Comparison of ENCODE assay signal across 10 cellular contexts in the genomic region with DNA sequence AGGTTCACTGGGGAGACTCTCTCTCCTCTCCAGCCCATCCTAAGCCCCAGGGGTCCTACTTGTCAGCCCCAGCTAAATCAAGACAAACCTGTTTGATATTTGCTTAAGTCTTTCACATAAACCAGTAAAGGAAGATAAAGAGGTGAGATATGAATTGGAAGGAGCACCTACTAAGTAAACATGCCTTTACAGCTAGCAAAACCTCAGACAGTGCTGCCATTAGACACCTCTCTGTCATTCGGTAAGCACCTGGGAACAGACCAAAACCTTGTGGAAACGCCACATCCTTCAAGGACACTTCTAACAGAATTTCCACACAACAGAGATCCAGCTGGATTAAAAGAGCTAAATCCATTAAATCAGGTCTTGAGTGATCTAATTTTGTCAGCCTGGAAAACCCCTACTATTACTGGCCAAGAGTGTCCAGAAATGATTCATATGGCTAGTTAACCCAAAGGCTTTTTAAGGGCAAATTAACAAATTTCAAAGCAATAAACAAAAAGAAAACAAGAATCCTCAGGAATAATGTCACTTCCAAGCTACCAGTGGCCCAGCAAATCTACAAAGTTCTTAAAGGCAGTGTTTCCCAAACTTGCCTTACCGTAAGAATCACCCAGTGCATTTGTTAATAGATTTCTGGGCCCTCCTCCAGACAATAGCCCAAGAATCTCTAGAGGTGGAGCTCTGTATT. TPM values are rescaled to one million over a fixed set of nuclear protein-coding genes. Genes with fewer than 3 reads are reported as not detected.
DNase-seq lines count a peak whose midpoint lies in the region; ATAC-seq, FAIRE-seq and TF ChIP-seq lines count a peak whose summit lies in the region.
"Had no signal": no experiment of that assay in that cellular context is flagged by ENCODE, and none has a peak within 500 bp of the region (broad histone marks: within the 10 kb centered on the region; RNA-seq: fewer than 3 reads in every experiment).

No MANE protein-coding gene starts in this region.

- CTCF ChIA-PET in CD8-positive, alpha-beta T cell (lab: Charles Lee): interaction anchor here (1.2 to 2.0 kb wide), 3 partner anchors 28 to 189 kb away, joined by 3 to 6 read pairs (median 6); no protein-coding TSS in a partner anchor

- H3K9me3 ChIP-seq in RWPE2 (ENCODE audit: severe bottlenecking) (peaks cover 9% of the 10 kb centered on the region), skeletal muscle tissue (ENCODE audit: control insufficient read depth in 3 of 3, low read length in 3 of 3) (no peaks in the 10 kb centered on the region)
- H3K9me3 ChIP-seq in CD8-positive, alpha-beta T cell (ENCODE audit: low read length): no peaks in the 10 kb centered on the region

- no peak overlapping the region for H3K27ac Mint-ChIP-seq in CD8-positive, alpha-beta T cell

- peak overlapping the region; percentile 10 to 25 (median 17) for H3K9ac ChIP-seq in skeletal muscle tissue (ENCODE audit: low read depth in 1 of 3, low read length in 3 of 3)

- ATAC-seq in RWPE2 (ENCODE audit: low read depth): peak; percentile 11; the same call in 2 of the 3 replicates
- ATAC-seq in CD8-positive, alpha-beta T cell: no peak

- peaks cover 41% of the 10 kb centered on the region for H3K4me1 Mint-ChIP-seq in CD8-positive, alpha-beta T cell (ENCODE audit: low read depth)

- no peak for TF ChIP-seq CTCF in RWPE2 (IDR thresholded peaks at IDR 0.05; ENCODE audit: poor library complexity, severe bottlenecking)
- no peak for TF ChIP-seq CTCF in CD8-positive, alpha-beta T cell (IDR thresholded peaks at IDR 0.05)

- H3K27me3 ChIP-seq in RWPE2 (ENCODE audit: insufficient read depth, poor library complexity, severe bottlenecking) (no peaks in the 10 kb centered on the region), skeletal muscle tissue (ENCODE audit: control insufficient read depth in 3 of 3, insufficient read depth in 3 of 3, low read length in 3 of 3) (no peaks in the 10 kb centered on the region)
- H3K27me3 ChIP-seq in CD8-positive, alpha-beta T cell (ENCODE audit: insufficient read depth, low read length): no peaks in the 10 kb centered on the region

- no peaks in the 10 kb centered on the region for H3K27me3 Mint-ChIP-seq in CD8-positive, alpha-beta T cell (ENCODE audit: low read depth)

- no peak for FAIRE-seq in frontal cortex (lab: Jason Lieb, UNC)

- peak; percentile 58 for DNase-seq in GM04504 (ENCODE audit: low read depth)
- no peak for DNase-seq in RWPE2 (ENCODE audit: low spot score)
- peak; percentile 28 for DNase-seq in fibroblast of the conjunctiva (ENCODE audit: low read depth)
- DNase-seq in activated gamma-delta T cell (lab: John Stamatoyannopoulos, UW): no peak
- no peak for DNase-seq in frontal cortex (ENCODE audit: low spot score in 2 of 2)
- no peak for DNase-seq in NCI-H1105 (lab: John Stamatoyannopoulos, UW)
- DNase-seq in CD8-positive, alpha-beta T cell: no peak
- DNase-seq: activated CD4-positive, alpha-beta T cell treated with anti-CD3 and anti-CD28 coated beads for 1 hour had no signal

- no peak overlapping the region for H3K4me3 Mint-ChIP-seq in CD8-positive, alpha-beta T cell

- peaks cover 27% of the 10 kb centered on the region for H3K36me3 Mint-ChIP-seq in CD8-positive, alpha-beta T cell

- H3K36me3 ChIP-seq in RWPE2 (ENCODE audit: low read depth) (peaks cover 25% of the 10 kb centered on the region), skeletal muscle tissue (ENCODE audit: control insufficient read depth in 3 of 3, insufficient read depth in 3 of 3, low read length in 3 of 3) (peaks cover 0 to 4% (median 0%) of the 10 kb centered on the region in 3 donors)
- no peaks in the 10 kb centered on the region for H3K36me3 ChIP-seq in CD8-positive, alpha-beta T cell (ENCODE audit: insufficient read depth, low read length)

- peak overlapping the region; percentile 80 for H3K27ac ChIP-seq in RWPE2 (ENCODE audit: poor library complexity, severe bottlenecking)
- H3K27ac ChIP-seq in skeletal muscle tissue (ENCODE audit: low read depth, low read length): peak overlapping the region; percentile 69
- H3K27ac ChIP-seq in CD8-positive, alpha-beta T cell (ENCODE audit: low read depth, low read length): no peak overlapping the region

- POLR2A ChIA-PET in CD8-positive, alpha-beta T cell (lab: Charles Lee): interaction anchor here (0.7 to 1.5 kb wide), 2 partner anchors 10 to 243 kb away, joined by 3 read pairs; no protein-coding TSS in a partner anchor

- intact Hi-C loops in CD8-positive, alpha-beta T cell (cut with DNase I, micrococcal nuclease): no loop called here

- H3K4me3 ChIP-seq in RWPE2 (ENCODE audit: severe bottlenecking) (no peak overlapping the region), skeletal muscle tissue (ENCODE audit: low read length in 3 of 3) (peak overlapping the region in 1 of 3 donors; percentile 7)
- no peak overlapping the region for H3K4me3 ChIP-seq in CD8-positive, alpha-beta T cell (ENCODE audit: low read depth, low read length)

- peaks cover 16% of the 10 kb centered on the region for H3K9me3 Mint-ChIP-seq in CD8-positive, alpha-beta T cell

- H3K4me1 ChIP-seq in RWPE2 (ENCODE audit: insufficient read depth, poor library complexity, severe bottlenecking) (peaks cover 26% of the 10 kb centered on the region), skeletal muscle tissue (ENCODE audit: control insufficient read depth in 3 of 3, insufficient read depth in 3 of 3, low read length in 3 of 3) (peaks cover 23 to 33% (median 25%) of the 10 kb centered on the region in 3 donors)
- H3K4me1 ChIP-seq in CD8-positive, alpha-beta T cell (ENCODE audit: insufficient read depth, low read length): peaks cover 16% of the 10 kb centered on the region

RNA-seq across cellular contexts. Expression of a gene that starts 2.4 kb away (rescaled TPM):
- total RNA-seq in skeletal muscle tissue (5.7 TPM), frontal cortex (4.5 TPM)
- 1 to 10 TPM; 2.1 to 2.2 TPM for total RNA-seq in CD8-positive, alpha-beta T cell

RNA-seq across cellular contexts. Expression of a gene that starts 44.5 kb away (rescaled TPM):
- 0.52 TPM for total RNA-seq in skeletal muscle tissue
- not detected for total RNA-seq in frontal cortex
- not detected for total RNA-seq in CD8-positive, alpha-beta T cell
- total RNA-seq: H4 had no signal

RNA-seq across cellular contexts. Expression of a gene that starts 56.5 kb away (rescaled TPM):
- total RNA-seq in skeletal muscle tissue (not detected), frontal cortex (not detected)
- total RNA-seq in CD8-positive, alpha-beta T cell: 100 to 1,000 TPM; 318 to 324 TPM
- total RNA-seq: H4 had no signal

Comparison
In these comparisons a context has a peak if more than half of its experiments do, and no peak if none do; other contexts are left out.
1. DNase-seq: peak in GM04504 (single experiment) and fibroblast of the conjunctiva (single experiment); none in RWPE2 (single experiment), activated gamma-delta T cell (single experiment), frontal cortex (0 of 2), NCI-H1105 (single experiment) and CD8-positive, alpha-beta T cell (0 of 7).
2. RNA of a gene that starts 56.5 kb away (total RNA-seq): 318 to 324 TPM in CD8-positive, alpha-beta T cell; not detected in skeletal muscle tissue (single experiment) and not detected in frontal cortex (single experiment); every median in the first group is over 100 times any median in the second.